ENCODE assay signal across 12 cellular contexts in genomic region chr4:140439644-140440043, GRCh38. TPM values are rescaled to one million over a fixed set of nuclear protein-coding genes. Genes with fewer than 3 reads are reported as not detected.
"Had no signal": no experiment of that assay in that cellular context is flagged by ENCODE, and none has a peak within 500 bp of the region (broad histone marks: within the 10 kb centered on the region; RNA-seq: fewer than 3 reads in every experiment).

No MANE protein-coding gene starts in this region.

- H3K36me3 ChIP-seq: HAP-1 had no signal

- ATAC-seq: GM23338, HCT116 had no signal

- H3K4me3 ChIP-seq: GM23248, GM23338, HAP-1 had no signal

- H3K27ac ChIP-seq: GM23248 had no signal

- FAIRE-seq: H1, H54 had no signal

- H3K9ac ChIP-seq: GM23248 had no signal

- H2AFZ ChIP-seq: GM23248, GM23338 had no signal

- H3K4me2 ChIP-seq: GM23338 had no signal

- H3K9me3 ChIP-seq: HAP-1 had no signal

- H3K4me1 ChIP-seq: HAP-1 had no signal

- DNase-seq: GM23248, GOT3, H7, H9, HCEC 1CT, HFFc6 had no signal

RNA-seq across cellular contexts. Expression of gene MGAT4D, which starts 58.4 kb away (rescaled TPM):
- total RNA-seq: GM23248, GM23338, H1, H4, H7, H9, HFFc6 had no signal
- polyA plus RNA-seq: GM23248, GM23338, H1 had no signal
